12 cellular contexts compared by ENCODE assay signal in genomic region chr1:119554188-119554587, GRCh38. TPM values are rescaled to one million over a fixed set of nuclear protein-coding genes. Genes with fewer than 3 reads are reported as not detected.
A peak's percentile ranks its signal among the peaks of the same experiment; 100 is the strongest.
DNase-seq lines count a peak whose midpoint lies in the region; ATAC-seq and TF ChIP-seq lines count a peak whose summit lies in the region.
"Had no signal": no experiment of that assay in that cellular context is flagged by ENCODE, and none has a peak within 500 bp of the region (broad histone marks: within the 10 kb centered on the region; RNA-seq: fewer than 3 reads in every experiment).

No MANE protein-coding gene starts in this region.

- POLR2A ChIA-PET in A673 (lab: Charles Lee; ENCODE audit: low non-redundant PET): no interaction called here

- H3K9me3 ChIP-seq in A673 (ENCODE audit: low read depth, low read length, poor library complexity, severe bottlenecking): no peaks in the 10 kb centered on the region
- H3K9me3 ChIP-seq in adrenal gland (replicated peaks in 1 of 3): no peaks in the 10 kb centered on the region
- H3K9me3 ChIP-seq in left lung: no peaks in the 10 kb centered on the region
- H3K9me3 ChIP-seq in Peyer's patch: no peaks in the 10 kb centered on the region

- TF ChIP-seq CTCF in A673 (conservative IDR thresholded peaks at IDR 0.05; ENCODE audit: low read depth, low read length): no peak
- peak in 1 of 6 experiments; percentile 10 for TF ChIP-seq CTCF in adrenal gland (IDR thresholded peaks at IDR 0.05)
- TF ChIP-seq CTCF in left lung (IDR thresholded peaks at IDR 0.05): no peak
- no peak for TF ChIP-seq CTCF in Peyer's patch (IDR thresholded peaks at IDR 0.05)

- CTCF ChIA-PET in A673 (lab: Charles Lee): no interaction called here

- no peak overlapping the region for H3K4me3 ChIP-seq in A673 (ENCODE audit: low read depth, low read length, poor library complexity, severe bottlenecking)
- H3K4me3 ChIP-seq in adrenal gland: no peak overlapping the region
- no peak overlapping the region for H3K4me3 ChIP-seq in left lung
- H3K4me3 ChIP-seq in Peyer's patch: no peak overlapping the region
- H3K4me3 ChIP-seq: skin epidermis had no signal

- no peaks in the 10 kb centered on the region for H3K27me3 ChIP-seq in A673 (replicated peaks; ENCODE audit: insufficient read depth, low read depth, low read length, poor library complexity)
- no peaks in the 10 kb centered on the region for H3K27me3 ChIP-seq in adrenal gland
- H3K27me3 ChIP-seq in left lung: no peaks in the 10 kb centered on the region
- no peaks in the 10 kb centered on the region for H3K27me3 ChIP-seq in Peyer's patch

- H3K27ac ChIP-seq in A673 (ENCODE audit: low read depth, low read length, poor library complexity, severe bottlenecking) (no peak overlapping the region), adrenal gland (peak overlapping the region in 1 of 5 donors; percentile 22), left lung (no peak overlapping the region), Peyer's patch (no peak overlapping the region)

- no peak for TF ChIP-seq POLR2A in adrenal gland (IDR thresholded peaks at IDR 0.05)
- TF ChIP-seq POLR2A in Peyer's patch (IDR thresholded peaks at IDR 0.05): no peak

- no peaks in the 10 kb centered on the region for H3K4me1 ChIP-seq in A673 (ENCODE audit: insufficient read depth, low read length, poor library complexity, severe bottlenecking)
- peaks cover 0 to 11% of the 10 kb centered on the region in 2 donors for H3K4me1 ChIP-seq in adrenal gland (replicated peaks in 1 of 2)
- H3K4me1 ChIP-seq in left lung: peaks cover 4% of the 10 kb centered on the region in 2 donors
- H3K4me1 ChIP-seq in Peyer's patch: no peaks in the 10 kb centered on the region

- peak; percentile 53 for ATAC-seq in left lung
- ATAC-seq in GM19324 (IDR thresholded peaks at IDR 0.05; ENCODE audit: low FRiP score, unreplicated experiment): no peak

- no TSS peak for BruUV-seq in A673 (replicated peaks; lab: Mats Ljungman, UMichigan)

- intact Hi-C loops in A673 (cut with micrococcal nuclease; ENCODE audit: unreplicated experiment): no loop called here
- intact Hi-C loops in adrenal gland (cut with DNase I): no loop called here
- intact Hi-C loops in left lung (cut with DNase I): no loop called here

- H3K36me3 ChIP-seq in A673 (ENCODE audit: insufficient read depth, low read length, poor library complexity, severe bottlenecking): no peaks in the 10 kb centered on the region
- H3K36me3 ChIP-seq in adrenal gland (replicated peaks in 1 of 2): no peaks in the 10 kb centered on the region
- H3K36me3 ChIP-seq in left lung: no peaks in the 10 kb centered on the region
- no peaks in the 10 kb centered on the region for H3K36me3 ChIP-seq in Peyer's patch

- DNase-seq in A673 (ENCODE audit: low spot score) (peak; percentile 28), NCI-H1092 (lab: John Stamatoyannopoulos, UW) (peak; percentile 87), adrenal gland (peak; percentile 34 to 80 (median 64)), left lung (no peak), Peyer's patch (no peak)
- DNase-seq in stimulated activated naive CD4-positive, alpha-beta T cell treated with Interleukin-2 at 50 U/mL for 16 hours (lab: John Stamatoyannopoulos, UW): no peak
- no peak for DNase-seq in central memory CD4-positive, alpha-beta T cell
- DNase-seq: CD4-positive, CD25-positive, alpha-beta regulatory T cell had no signal

RNA-seq across cellular contexts. Expression of gene HSD3B1, which starts 47.2 kb away (rescaled TPM):
- not detected in 2 replicates for total RNA-seq in A673 (2021)
- under 1 TPM in 3 of 8 donors, not detected in 5; 0.19 to 0.60 (median 0.22) TPM for total RNA-seq in adrenal gland
- polyA plus RNA-seq in adrenal gland: under 1 TPM in 2 of 3 donors, not detected in 1; 0.07 to 0.59 TPM
- total RNA-seq in left lung: not detected
- 100 to 1,000 TPM in 1 of 4 donors, 10 to 100 TPM in 2, not detected in 1; 61.3 to 121 (median 71.3) TPM for total RNA-seq in Peyer's patch
- total RNA-seq: CD4-positive, CD25-positive, alpha-beta regulatory T cell; cerebellum; H1 had no signal
- polyA plus RNA-seq: CD4-positive, CD25-positive, alpha-beta regulatory T cell; H1 had no signal

Comparison
In these comparisons a context has a peak if more than half of its experiments do, and no peak if none do; other contexts are left out.
1. DNase-seq: peak in A673 (single experiment), NCI-H1092 (single experiment) and adrenal gland (7 of 7); none in left lung (0 of 2), Peyer's patch (0 of 3), stimulated activated naive CD4-positive, alpha-beta T cell treated with Interleukin-2 at 50 U/mL for 16 hours (single experiment) and central memory CD4-positive, alpha-beta T cell (single experiment).